Comparison of ENCODE assay signal across 8 cellular contexts in genomic region chr14:90827919-90828610, GRCh38. TPM values are rescaled to one million over a fixed set of nuclear protein-coding genes. Genes with fewer than 3 reads are reported as not detected.
DNase-seq lines count a peak whose midpoint lies in the region; ATAC-seq and TF ChIP-seq lines count a peak whose summit lies in the region.

No MANE protein-coding gene starts in this region.

- ATAC-seq in GM21390 (IDR thresholded peaks at IDR 0.05; ENCODE audit: unreplicated experiment), result peak; percentile 99

- TF ChIP-seq CTCF in epithelial cell of esophagus (IDR thresholded peaks at IDR 0.05; ENCODE audit: insufficient read depth, low read depth, low read length, missing control alignments), result no peak

- H3K4me3 ChIP-seq in epithelial cell of esophagus (ENCODE audit: low read length), result peak overlapping the region; percentile 44

- DNase-seq in COLO668 (lab: John Stamatoyannopoulos, UW; ENCODE audit: unreplicated experiment), result peak; percentile 97
- peak; percentile 86 for DNase-seq in HT1080 (ENCODE audit: low read depth)
- peak; percentile 90 for DNase-seq in NOMO-1 treated with DMSO at 0.1 percent for 48 hours (lab: John Stamatoyannopoulos, UW; ENCODE audit: unreplicated experiment)
- DNase-seq in activated T-cell treated with anti-CD3 and anti-CD28 coated beads for 4 hours, result peak; percentile 84
- DNase-seq in epithelial cell of esophagus (ENCODE audit: low read depth), result peak; percentile 87
- peak; percentile 91 for DNase-seq in middle frontal gyrus (ENCODE audit: extremely low spot score, low spot score)
- peak; percentile 85 to 87 for DNase-seq in stimulated activated CD8-positive, alpha-beta memory T cell treated with anti-CD3 and anti-CD28 coated beads, Interleukin-15, amount 100 ng/mL, for 48 hours (ENCODE audit: low read depth in 2 of 2)

RNA-seq across cellular contexts. Expression of gene TTC7B, which starts 11.8 kb away (rescaled TPM):
- total RNA-seq in HT1080 (2014; rRNA removed; shearing (Covaris generic)), result 27.8 and 44.8 TPM in 2 replicates
- polyA plus RNA-seq in HT1080 (2015; cell fraction: cytosol; rRNA removed), result 39.0 and 40.3 TPM in 2 replicates
- 18.2 and 19.9 TPM in 2 replicates for polyA plus RNA-seq in HT1080 (2015; cell fraction: nucleus; rRNA removed)

Comparison
In these comparisons a context has a peak if more than half of its experiments do, and no peak if none do; other contexts are left out.
1. Peak in every context shown above with its lines: DNase-seq, ATAC-seq and H3K4me3 ChIP-seq.